Comparison of ENCODE assay signal across 22 cellular contexts in genomic region chr5:137815202-137815990, GRCh38. TPM values are rescaled to one million over a fixed set of nuclear protein-coding genes. Genes with fewer than 3 reads are reported as not detected.
DNase-seq lines count a peak whose midpoint lies in the region; TF ChIP-seq lines count a peak whose summit lies in the region.
"Had no signal": no experiment of that assay in that cellular context is flagged by ENCODE, and none has a peak within 500 bp of the region (broad histone marks: within the 10 kb centered on the region; RNA-seq: fewer than 3 reads in every experiment).

No MANE protein-coding gene starts in this region.

- peaks cover 8 to 11% of the 10 kb centered on the region in 2 donors for H3K4me1 ChIP-seq in adrenal gland (replicated peaks in 1 of 2)
- H3K4me1 ChIP-seq in sigmoid colon, result peaks cover 0 to 17% (median 14%) of the 10 kb centered on the region in 4 donors
- no peaks in the 10 kb centered on the region for H3K4me1 ChIP-seq in ovary (ENCODE audit: insufficient read depth)
- H3K4me1 ChIP-seq: lower lobe of right lung, right lobe of liver had no signal

- TF ChIP-seq EP300 in Ishikawa (IDR thresholded peaks at IDR 0.05; ENCODE audit: borderline replicate concordance) (no peak), sigmoid colon (IDR thresholded peaks at IDR 0.05) (no peak), ovary (IDR thresholded peaks at IDR 0.05) (no peak)

- peak in 1 of 2 donors; percentile 34 for TF ChIP-seq POLR2A in adrenal gland (IDR thresholded peaks at IDR 0.05)
- no peak for TF ChIP-seq POLR2A in sigmoid colon (IDR thresholded peaks at IDR 0.05)
- TF ChIP-seq POLR2A in ovary (IDR thresholded peaks at IDR 0.05), result no peak

- intact Hi-C loops in adrenal gland (cut with DNase I), result no loop called here
- intact Hi-C loops in sigmoid colon (cut with DNase I), result no loop called here
- intact Hi-C loops in ovary (cut with DNase I), result no loop called here

- H3K36me3 ChIP-seq in adrenal gland (replicated peaks in 1 of 2) (no peaks in the 10 kb centered on the region), sigmoid colon (no peaks in the 10 kb centered on the region), ovary (no peaks in the 10 kb centered on the region)
- H3K36me3 ChIP-seq: cardiac muscle cell, lower lobe of right lung, right lobe of liver had no signal

- H3K27me3 ChIP-seq in adrenal gland, result no peaks in the 10 kb centered on the region
- H3K27me3 ChIP-seq in sigmoid colon, result no peaks in the 10 kb centered on the region
- no peaks in the 10 kb centered on the region for H3K27me3 ChIP-seq in ovary
- H3K27me3 ChIP-seq: cardiac muscle cell, right lobe of liver had no signal

- DNase-seq in adrenal gland, result peak in 4 of 7 donors; percentile 26 to 57 (median 42)
- DNase-seq in inferior parietal cortex (ENCODE audit: extremely low spot score), result peak; percentile 27
- no peak for DNase-seq in sigmoid colon
- no peak for DNase-seq in SW 1271 (lab: John Stamatoyannopoulos, UW)
- no peak for DNase-seq in NCI-H510A (lab: John Stamatoyannopoulos, UW)
- DNase-seq in ovary, result no peak
- DNase-seq: activated CD4-positive, CD25-positive, alpha-beta regulatory T cell treated with anti-CD3 and anti-CD28 coated beads, Interleukin-2, amount 50 U/mL, for 72 hours; activated CD8-positive, alpha-beta T cell treated with anti-CD3 and anti-CD28 coated beads, Interleukin-2, amount 10 ng/mL, durations not matched to agents 7 days and 5 days; activated naive CD4-positive, alpha-beta T cell; H9; lower lobe of right lung; naive B cell; NCI-H1694 treated with DMSO at 0.1 percent for 48 hours; NCI-H226; OCI-M1; right lobe of liver; SHP77; T-cell had no signal

- TF ChIP-seq RAD21 in Ishikawa (IDR thresholded peaks at IDR 0.05; ENCODE audit: low read depth), result no peak

- no peak overlapping the region for H3K4me3 ChIP-seq in adrenal gland
- H3K4me3 ChIP-seq in sigmoid colon, result no peak overlapping the region
- no peak overlapping the region for H3K4me3 ChIP-seq in ovary
- H3K4me3 ChIP-seq: cardiac muscle cell, lower lobe of right lung, right lobe of liver had no signal

- H3K27ac ChIP-seq in adrenal gland (peak overlapping the region in 2 of 5 donors; percentile 17 to 33), sigmoid colon (peak overlapping the region; percentile 28 to 63 (median 48)), ovary (no peak overlapping the region)
- H3K27ac ChIP-seq: cardiac muscle cell, lower lobe of right lung, right lobe of liver had no signal

- H3K9me3 ChIP-seq in adrenal gland (replicated peaks in 1 of 3), result no peaks in the 10 kb centered on the region
- H3K9me3 ChIP-seq in sigmoid colon, result no peaks in the 10 kb centered on the region
- no peaks in the 10 kb centered on the region for H3K9me3 ChIP-seq in ovary
- H3K9me3 ChIP-seq: lower lobe of right lung, right lobe of liver had no signal

- WGBS in adrenal gland, 4 donors, result 26 to 42% (median 35%) methylated on average over 3 of the region's 3 CpGs
- 38 to 57% methylated on average over 3 of the region's 3 CpGs for WGBS in sigmoid colon, 2 donors
- 38 to 47% (median 46%) methylated on average over 3 of the region's 3 CpGs for WGBS in ovary, 3 donors

- TF ChIP-seq CTCF in adrenal gland (IDR thresholded peaks at IDR 0.05), result peak in 1 of 6 experiments; percentile 4
- TF ChIP-seq CTCF in sigmoid colon (IDR thresholded peaks at IDR 0.05), result no peak
- TF ChIP-seq CTCF in ovary (IDR thresholded peaks at IDR 0.05), result no peak

TF ChIP-seq in Ishikawa, 13 proteins besides CTCF, POLR2A, EP300 and RAD21:
- peak; percentile 32; the same call in 1 of the 2 replicates for TF ChIP-seq NFIC (IDR thresholded peaks at IDR 0.05)
- no peak for TF ChIP-seq FOXM1 (IDR thresholded peaks at IDR 0.05; ENCODE audit: borderline replicate concordance, low read depth)

RNA-seq across cellular contexts. Expression of gene MYOT, which starts 52.3 kb away (rescaled TPM):
- total RNA-seq in adrenal gland (1 to 10 TPM in 2 of 8 donors, under 1 TPM in 5, not detected in 1; 0.39 to 5.3 (median 0.86) TPM), sigmoid colon (10 to 100 TPM; 20.7 to 40.0 (median 27.3) TPM), ovary (1 to 10 TPM in 3 of 7 donors, under 1 TPM in 2, not detected in 2; 0.23 to 1.8 (median 1.1) TPM)
- polyA plus RNA-seq in adrenal gland (1 to 10 TPM; 2.9 to 7.8 (median 3.7) TPM), sigmoid colon (1 to 10 TPM; 3.2 to 6.6 (median 5.8) TPM), ovary (1 to 10 TPM in 1 of 2 donors, under 1 TPM in 1; 0.51 to 2.2 TPM)
- total RNA-seq: activated CD8-positive, alpha-beta T cell treated with anti-CD3 and anti-CD28 coated beads, Interleukin-2, amount 10 ng/mL, durations not matched to agents 7 days and 5 days; cardiac muscle cell; G401; H9; lower lobe of right lung; T-cell had no signal
- polyA plus RNA-seq: cardiac muscle cell, CD14-positive monocyte had no signal

Comparison
In these comparisons a context has a peak if more than half of its experiments do, and no peak if none do; other contexts are left out.
1. DNase-seq: peak in adrenal gland (4 of 7) and inferior parietal cortex (single experiment); none in sigmoid colon (single experiment), SW 1271 (0 of 2), NCI-H510A (single experiment) and ovary (0 of 5).
2. H3K27ac ChIP-seq: peak in sigmoid colon (4 of 4); none in ovary (0 of 2).